In genomic region chr22:41826430-41827383, GRCh38 we compare ENCODE assay signal across 13 cellular contexts. TPM values are rescaled to one million over a fixed set of nuclear protein-coding genes. Genes with fewer than 3 reads are reported as not detected.
A peak's percentile ranks its signal among the peaks of the same experiment; 100 is the strongest.
DNase-seq lines count a peak whose midpoint lies in the region; ATAC-seq and TF ChIP-seq lines count a peak whose summit lies in the region.
"Had no signal": no experiment of that assay in that cellular context is flagged by ENCODE, and none has a peak within 500 bp of the region (broad histone marks: within the 10 kb centered on the region; RNA-seq: fewer than 3 reads in every experiment).

No MANE protein-coding gene starts in this region.

- no peaks in the 10 kb centered on the region for H3K27me3 ChIP-seq in cardiac muscle cell
- H3K27me3 ChIP-seq: BE2C had no signal

- peak overlapping the region; percentile 32 for H3K27ac Mint-ChIP-seq in stimulated activated naive CD8-positive, alpha-beta T cell treated with anti-CD3 and anti-CD28 coated beads, Interleukin-15, Interleukin-2, amounts not matched to agents 100 ng/mL and 50 ng/mL, for 24 hours
- peak overlapping the region; percentile 69 to 84 (median 82) for H3K27ac Mint-ChIP-seq in nephron

- H3K4me1 Mint-ChIP-seq in stimulated activated naive CD8-positive, alpha-beta T cell treated with anti-CD3 and anti-CD28 coated beads, Interleukin-15, Interleukin-2, amounts not matched to agents 100 ng/mL and 50 ng/mL, for 24 hours (ENCODE audit: low read depth), result peaks cover 42% of the 10 kb centered on the region
- H3K4me1 Mint-ChIP-seq in nephron, result peaks cover 61% of the 10 kb centered on the region

- H3K36me3 ChIP-seq in cardiac muscle cell, result peaks cover 3% of the 10 kb centered on the region

- no peak for TF ChIP-seq CTCF in cardiac muscle cell (IDR thresholded peaks at IDR 0.05; ENCODE audit: low read depth, low read length)
- TF ChIP-seq CTCF in nephron (IDR thresholded peaks at IDR 0.05; ENCODE audit: unreplicated experiment in 3 of 3), result no peak

- ATAC-seq in stimulated activated naive CD8-positive, alpha-beta T cell treated with anti-CD3 and anti-CD28 coated beads, Interleukin-15, Interleukin-2, amounts not matched to agents 100 U/mL and 50 U/mL, for 24 hours, result no peak
- ATAC-seq in GM21447 (IDR thresholded peaks at IDR 0.05; ENCODE audit: unreplicated experiment), result no peak
- ATAC-seq in HG03159 (IDR thresholded peaks at IDR 0.05; ENCODE audit: unreplicated experiment), result no peak

- in situ Hi-C loops in ACHN (cut with HindIII; ENCODE audit: low pct_ligation_motif_present, low pct_unique_long_range_greater_than_20kb, low sequenced_read_pairs), result no loop called here

- no peak for DNase-seq in stimulated activated naive CD8-positive, alpha-beta T cell treated with anti-CD3 and anti-CD28 coated beads, Interleukin-15, Interleukin-2, amounts not matched to agents 100 U/mL and 50 U/mL, for 24 hours
- DNase-seq in cardiac muscle cell (ENCODE audit: low read depth in 1 of 2, low spot score in 1 of 2) (peak in 1 of 2 donors; percentile 59), SIG-M5 treated with dmso at 0.1 percent for 504 hours (lab: John Stamatoyannopoulos, UW; ENCODE audit: unreplicated experiment) (no peak), ACHN (no peak)
- DNase-seq: activated CD4-positive, alpha-beta T cell treated with anti-CD3 and anti-CD28 coated beads, Interleukin-2, amount 50 U/mL, for 4 hours; amniotic stem cell; BE2C; NCI-H1417; NCI-H774 had no signal

- H3K27me3 Mint-ChIP-seq in stimulated activated naive CD8-positive, alpha-beta T cell treated with anti-CD3 and anti-CD28 coated beads, Interleukin-15, Interleukin-2, amounts not matched to agents 100 ng/mL and 50 ng/mL, for 24 hours, result no peaks in the 10 kb centered on the region
- H3K27me3 Mint-ChIP-seq in nephron (ENCODE audit: low read depth), result no peaks in the 10 kb centered on the region

- H3K27ac ChIP-seq in cardiac muscle cell, result peak overlapping the region; percentile 80

- H3K9me3 Mint-ChIP-seq in stimulated activated naive CD8-positive, alpha-beta T cell treated with anti-CD3 and anti-CD28 coated beads, Interleukin-15, Interleukin-2, amounts not matched to agents 100 ng/mL and 50 ng/mL, for 24 hours, result no peaks in the 10 kb centered on the region
- H3K9me3 Mint-ChIP-seq in nephron, result no peaks in the 10 kb centered on the region

- peaks cover 25% of the 10 kb centered on the region for H3K4me1 ChIP-seq in cardiac muscle cell (ENCODE audit: low read depth)

- no peak overlapping the region for H3K4me3 Mint-ChIP-seq in stimulated activated naive CD8-positive, alpha-beta T cell treated with anti-CD3 and anti-CD28 coated beads, Interleukin-15, Interleukin-2, amounts not matched to agents 100 ng/mL and 50 ng/mL, for 24 hours
- H3K4me3 Mint-ChIP-seq in nephron, result peak overlapping the region in 1 of 3 experiments; percentile 13

- no peak overlapping the region for H3K4me3 ChIP-seq in cardiac muscle cell

- H3K9me3 ChIP-seq in cardiac muscle cell (ENCODE audit: low read depth), result no peaks in the 10 kb centered on the region
- H3K9me3 ChIP-seq: BE2C had no signal

- H3K36me3 Mint-ChIP-seq in stimulated activated naive CD8-positive, alpha-beta T cell treated with anti-CD3 and anti-CD28 coated beads, Interleukin-15, Interleukin-2, amounts not matched to agents 100 ng/mL and 50 ng/mL, for 24 hours (ENCODE audit: low read depth), result peaks cover 36% of the 10 kb centered on the region
- peaks cover 3% of the 10 kb centered on the region for H3K36me3 Mint-ChIP-seq in nephron (ENCODE audit: low read depth)

RNA-seq across cellular contexts. Expression of gene SREBF2, which starts 6.2 kb away (rescaled TPM):
- 259 and 273 TPM in 2 replicates for total RNA-seq in cardiac muscle cell
- 225 and 238 TPM in 2 replicates for polyA plus RNA-seq in cardiac muscle cell

RNA-seq across cellular contexts. Expression of gene CCDC134, which starts 26.2 kb away (rescaled TPM):
- 14.8 and 19.3 TPM in 2 replicates for total RNA-seq in cardiac muscle cell
- polyA plus RNA-seq in cardiac muscle cell, result 10.3 and 11.5 TPM in 2 replicates
